23 cellular contexts compared by ENCODE assay signal in the genomic region with DNA sequence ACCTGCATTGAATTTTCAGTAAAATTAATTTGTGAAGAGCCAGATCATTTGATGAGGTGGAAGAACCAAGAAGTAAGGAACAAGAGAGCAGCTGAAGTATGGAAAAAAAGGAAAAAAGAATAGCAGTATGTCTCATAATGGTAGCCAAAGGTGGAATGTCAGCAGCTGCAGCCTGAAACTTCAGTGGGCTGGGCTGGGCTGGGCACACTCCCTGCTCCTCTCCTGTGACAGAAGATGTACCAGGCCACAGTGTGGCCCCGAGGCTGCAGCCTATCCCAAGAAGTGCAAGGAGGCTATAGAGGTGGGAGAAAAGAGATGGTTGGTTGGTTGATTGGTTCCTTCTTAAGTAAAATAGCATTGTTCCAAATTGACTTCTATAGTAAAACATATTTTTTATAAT.
"Had no signal": no experiment of that assay in that cellular context is flagged by ENCODE, and none has a peak within 500 bp of the region (broad histone marks: within the 10 kb centered on the region; RNA-seq: fewer than 3 reads in every experiment).

No MANE protein-coding gene starts in this region.

- H3K27ac ChIP-seq: foreskin keratinocyte, lower lobe of right lung, parathyroid adenoma, prostate gland, skin epidermis, thyroid gland, upper lobe of left lung had no signal

- H3K4me3 ChIP-seq: lower lobe of right lung, prostate gland, skin epidermis, stomach, thyroid gland, upper lobe of left lung, uterus had no signal

- DNase-seq: foreskin keratinocyte; heart right ventricle; hypothalamus; kidney glomerular epithelial cell; lower lobe of right lung; naive B cell; occipital lobe; retina; stimulated activated CD4-positive, alpha-beta T cell treated with anti-CD3 and anti-CD28 coated beads, Interleukin-2, amount 100 ng/mL, for 24 hours; stimulated activated CD4-positive, alpha-beta T cell treated with anti-CD3 and anti-CD28 coated beads, Interleukin-4, amount 100 ng/mL, for 4 hours; stimulated activated naive B cell treated with anti-CD40 and anti-IgM and Interleukin-4, amounts not matched to agents 10 μg/mL and 1 μg/mL and 100 μg/mL, for 72 hours; stomach; thyroid gland; upper lobe of left lung; uterus had no signal

- H3K27ac Mint-ChIP-seq: dendritic cell treated with granulocyte-macrophage colony-stimulating factor and Interleukin-4, amounts not matched to agents 40 ng/mL and 50 ng/mL, for 4 days; memory B cell; mesothelial cell of epicardium; stimulated activated naive B cell treated with anti-CD40 and anti-IgM and Interleukin-4, amounts not matched to agents 10 μg/mL and 1 μg/mL and 100 μg/mL, for 72 hours had no signal

- H3K9me3 Mint-ChIP-seq: dendritic cell treated with granulocyte-macrophage colony-stimulating factor and Interleukin-4, amounts not matched to agents 40 ng/mL and 50 ng/mL, for 4 days; memory B cell; naive B cell; stimulated activated naive B cell treated with anti-CD40 and anti-IgM and Interleukin-4, amounts not matched to agents 10 μg/mL and 1 μg/mL and 100 μg/mL, for 72 hours had no signal

- ATAC-seq: foreskin keratinocyte; heart right ventricle; left lobe of liver; lower lobe of right lung; sciatic nerve; stimulated activated naive B cell treated with anti-CD40 and anti-IgM and Interleukin-4, amounts not matched to agents 10 μg/mL and 1 μg/mL and 100 μg/mL, for 72 hours had no signal

- H3K9ac ChIP-seq: parathyroid adenoma had no signal

- H3K4me1 ChIP-seq: foreskin keratinocyte, thyroid gland had no signal

- H2AFZ ChIP-seq: parathyroid adenoma had no signal

- H3K36me3 ChIP-seq: lower lobe of right lung, prostate gland, thyroid gland, upper lobe of left lung, uterus had no signal

- H3K9me3 ChIP-seq: heart right ventricle, lower lobe of right lung, prostate gland, stomach, thyroid gland, upper lobe of left lung, uterus had no signal

- H3K4me3 Mint-ChIP-seq: dendritic cell treated with granulocyte-macrophage colony-stimulating factor and Interleukin-4, amounts not matched to agents 40 ng/mL and 50 ng/mL, for 4 days; memory B cell; mesothelial cell of epicardium; stimulated activated naive B cell treated with anti-CD40 and anti-IgM and Interleukin-4, amounts not matched to agents 10 μg/mL and 1 μg/mL and 100 μg/mL, for 72 hours had no signal

- H3K27me3 ChIP-seq: foreskin keratinocyte, heart right ventricle, stomach, thyroid gland, upper lobe of left lung, uterus had no signal

- H3K27me3 Mint-ChIP-seq: memory B cell; naive B cell; stimulated activated naive B cell treated with anti-CD40 and anti-IgM and Interleukin-4, amounts not matched to agents 10 μg/mL and 1 μg/mL and 100 μg/mL, for 72 hours had no signal
